ENCODE assay signal across 12 cellular contexts in the genomic region with DNA sequence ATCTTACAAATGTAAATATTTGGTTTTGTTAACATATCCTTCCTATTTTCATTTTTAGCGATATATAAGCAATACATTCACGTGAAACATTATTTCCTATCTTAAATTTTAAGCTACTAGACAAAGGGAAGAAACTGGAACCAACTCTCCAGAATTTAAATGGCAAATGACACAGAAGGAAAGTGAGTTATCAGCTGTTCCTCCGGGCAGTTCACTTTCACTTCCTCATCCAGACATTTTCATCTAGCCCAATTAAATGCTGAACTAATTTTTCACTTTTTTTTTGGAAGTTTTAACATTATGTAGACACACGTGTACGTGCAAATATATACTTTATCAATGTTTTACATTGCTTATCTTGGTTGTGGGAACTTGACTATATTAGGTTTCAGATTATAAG. TPM values are rescaled to one million over a fixed set of nuclear protein-coding genes. Genes with fewer than 3 reads are reported as not detected.
DNase-seq lines count a peak whose midpoint lies in the region; ATAC-seq lines count a peak whose summit lies in the region.
"Had no signal": no experiment of that assay in that cellular context is flagged by ENCODE, and none has a peak within 500 bp of the region (broad histone marks: within the 10 kb centered on the region; RNA-seq: fewer than 3 reads in every experiment).

No MANE protein-coding gene starts in this region.

- peaks cover 33% of the 10 kb centered on the region for H3K4me1 Mint-ChIP-seq in dendritic cell treated with granulocyte-macrophage colony-stimulating factor and Interleukin-4, amounts not matched to agents 40 ng/mL and 50 ng/mL, for 4 days (ENCODE audit: low read depth)

- ATAC-seq in GM18519 (IDR thresholded peaks at IDR 0.05; ENCODE audit: low FRiP score, unreplicated experiment): peak; percentile 89
- ATAC-seq in GM21619 (IDR thresholded peaks at IDR 0.05; ENCODE audit: unreplicated experiment): peak; percentile 94
- peak; percentile 90 for ATAC-seq in HG03432 (IDR thresholded peaks at IDR 0.05; ENCODE audit: unreplicated experiment)
- ATAC-seq: Panc1 had no signal

- no peaks in the 10 kb centered on the region for H3K9me3 Mint-ChIP-seq in dendritic cell treated with granulocyte-macrophage colony-stimulating factor and Interleukin-4, amounts not matched to agents 40 ng/mL and 50 ng/mL, for 4 days

- intact Hi-C loops in dendritic cell treated with granulocyte-macrophage colony-stimulating factor and Interleukin-4, amounts not matched to agents 40 ng/mL and 50 ng/mL, for 4 days (cut with micrococcal nuclease): no loop called here

- DNase-seq in NCI-H510A (lab: John Stamatoyannopoulos, UW) (no peak), NCI-H2171 treated with DMSO at 0.1 percent for 48 hours (lab: John Stamatoyannopoulos, UW) (no peak), NCI-H1694 (lab: John Stamatoyannopoulos, UW) (no peak), SK-N-DZ (ENCODE audit: low spot score) (no peak)
- DNase-seq: DMS153, H7, NCI-H1092 had no signal

- H3K27me3 Mint-ChIP-seq in dendritic cell treated with granulocyte-macrophage colony-stimulating factor and Interleukin-4, amounts not matched to agents 40 ng/mL and 50 ng/mL, for 4 days: peaks cover 2% of the 10 kb centered on the region

- H3K4me3 Mint-ChIP-seq in dendritic cell treated with granulocyte-macrophage colony-stimulating factor and Interleukin-4, amounts not matched to agents 40 ng/mL and 50 ng/mL, for 4 days: peak overlapping the region; percentile 2

- peak overlapping the region; percentile 30 for H3K27ac Mint-ChIP-seq in dendritic cell treated with granulocyte-macrophage colony-stimulating factor and Interleukin-4, amounts not matched to agents 40 ng/mL and 50 ng/mL, for 4 days

- H3K36me3 Mint-ChIP-seq in dendritic cell treated with granulocyte-macrophage colony-stimulating factor and Interleukin-4, amounts not matched to agents 40 ng/mL and 50 ng/mL, for 4 days (ENCODE audit: low read depth): no peaks in the 10 kb centered on the region

RNA-seq across cellular contexts. Expression of gene MORC1, which starts 58.6 kb away (rescaled TPM):
- polyA plus RNA-seq in SK-N-DZ (2014; cell fraction: cytosol; rRNA removed): not detected in 2 replicates
- polyA plus RNA-seq in SK-N-DZ (2014; cell fraction: nucleus; rRNA removed): not detected in 2 replicates
